In genomic region chr9:101275671-101276250, GRCh38 we compare ENCODE assay signal across 21 cellular contexts.
"Had no signal": no experiment of that assay in that cellular context is flagged by ENCODE, and none has a peak within 500 bp of the region (broad histone marks: within the 10 kb centered on the region; RNA-seq: fewer than 3 reads in every experiment).

No MANE protein-coding gene starts in this region.

- H3K27ac ChIP-seq: cardiac muscle cell, foreskin keratinocyte, hepatocyte, lower lobe of right lung, parathyroid adenoma, testis, vagina had no signal

- FAIRE-seq: small intestine had no signal

- DNase-seq: activated CD4-positive, alpha-beta T cell treated with anti-CD3 and anti-CD28 coated beads for 4 hours; activated CD4-positive, alpha-beta T cell treated with anti-CD3 and anti-CD28 coated beads, Interleukin-2, amount 50 U/mL, for 48 hours; activated CD4-positive, CD25-positive, alpha-beta regulatory T cell; activated effector memory CD4-positive, alpha-beta T cell treated with Interleukin-2 at 50 U/mL for 16 hours; activated naive CD4-positive, alpha-beta T cell treated with anti-CD3 and anti-CD28 coated beads, Interleukin-2, amount 10 ng/mL, durations not matched to agents 7 days and 5 days; activated T-cell treated with anti-CD3 and anti-CD28 coated beads, Interleukin-2, amount 50 U/mL, for 72 hours; dermis blood vessel endothelial cell; effector memory CD4-positive, alpha-beta T cell; foreskin keratinocyte; immature natural killer cell; lower lobe of right lung; small intestine; stimulated activated CD4-positive, alpha-beta T cell treated with anti-CD3 and anti-CD28 coated beads, Interleukin-2, amount 100 ng/mL, for 24 hours; stimulated activated naive CD8-positive, alpha-beta T cell treated with anti-CD3 and anti-CD28 coated beads, Interleukin-15, amount 100 ng/mL, for 72 hours; T1000; testis; trophoblast cell had no signal

- H3K4me1 ChIP-seq: foreskin keratinocyte, lower lobe of right lung, parathyroid adenoma, testis, vagina had no signal

- H3K36me3 ChIP-seq: cardiac muscle cell, lower lobe of right lung, vagina had no signal

- H3K4me2 ChIP-seq: hepatocyte had no signal

- H3K9me3 ChIP-seq: lower lobe of right lung, testis, vagina had no signal

- H3K27me3 ChIP-seq: cardiac muscle cell, foreskin keratinocyte, hepatocyte, testis, vagina had no signal

- H3K4me3 ChIP-seq: cardiac muscle cell, hepatocyte, lower lobe of right lung, testis, vagina had no signal

- H3K9ac ChIP-seq: parathyroid adenoma had no signal
